Comparison of ENCODE assay signal across 8 cellular contexts in genomic region chr1:161153682-161154337, GRCh38. TPM values are rescaled to one million over a fixed set of nuclear protein-coding genes. Genes with fewer than 3 reads are reported as not detected.
DNase-seq lines count a peak whose midpoint lies in the region; ATAC-seq lines count a peak whose summit lies in the region.

Gene UFC1 (plus strand): TSS chr1:161153978. CDS start chr1:161153998, 20 bp downstream.

- peak; percentile 90 for DNase-seq in CD1c-positive myeloid dendritic cell (ENCODE audit: extremely low spot score)
- peak; percentile 86 for DNase-seq in HT1080 (ENCODE audit: low read depth)
- peak; percentile 90 to 92 for DNase-seq in NOMO-1 (lab: John Stamatoyannopoulos, UW; ENCODE audit: unreplicated experiment in 2 of 2)
- DNase-seq in activated CD8-positive, alpha-beta memory T cell treated with anti-CD3 and anti-CD28 coated beads for 24 hours: peak; percentile 92
- DNase-seq in effector memory CD8-positive, alpha-beta T cell: peak; percentile 76 to 80 (median 78)
- DNase-seq in mesenchymal stem cell: peak; percentile 95
- peak; percentile 47 for DNase-seq in stimulated activated CD8-positive, alpha-beta memory T cell treated with anti-CD3 and anti-CD28 coated beads, Interleukin-12 subunit alpha, Interleukin-12 subunit beta, amount 100 ng/mL, for 24 hours (ENCODE audit: extremely low read depth)

- H3K4me2 ChIP-seq in mesenchymal stem cell (ENCODE audit: low read length, poor library complexity, severe bottlenecking): peak within 1 kb of the TSS; percentile 95

- peaks cover 3% of the 10 kb centered on the region for H3K4me1 ChIP-seq in mesenchymal stem cell (ENCODE audit: control insufficient read depth, insufficient read depth, low read depth, low read length)

- peak within 1 kb of the TSS; percentile 92 to 97 for H3K18ac ChIP-seq in mesenchymal stem cell (ENCODE audit: low read depth in 1 of 2, low read length in 2 of 2)

- H2AFZ ChIP-seq in mesenchymal stem cell (ENCODE audit: low read depth, low read length): peak within 1 kb of the TSS; percentile 87

- peak within 1 kb of the TSS in 1 of 2 experiments; percentile 59 for H2BK12ac ChIP-seq in mesenchymal stem cell (ENCODE audit: low read length in 2 of 2)

- H3K36me3 Mint-ChIP-seq in effector memory CD8-positive, alpha-beta T cell (ENCODE audit: insufficient read depth): peaks cover 37% of the 10 kb centered on the region

- H3K27ac ChIP-seq in mesenchymal stem cell (ENCODE audit: low read length, poor library complexity, severe bottlenecking): peak within 1 kb of the TSS; percentile 100

- H3K9me3 Mint-ChIP-seq in effector memory CD8-positive, alpha-beta T cell: no peaks in the 10 kb centered on the region

- peaks cover 14% of the 10 kb centered on the region for H3K79me1 ChIP-seq in mesenchymal stem cell (replicated peaks; ENCODE audit: low read length, poor library complexity, severe bottlenecking)

- no peaks in the 10 kb centered on the region for H3K27me3 Mint-ChIP-seq in effector memory CD8-positive, alpha-beta T cell

- peak within 1 kb of the TSS in 1 of 2 experiments; percentile 60 for H3K23ac ChIP-seq in mesenchymal stem cell (ENCODE audit: low read length in 2 of 2)

- H3K4ac ChIP-seq in mesenchymal stem cell (ENCODE audit: low read depth in 1 of 2, low read length in 2 of 2): peak within 1 kb of the TSS; percentile 86 to 96

- peak; percentile 93 for ATAC-seq in GM19452 (IDR thresholded peaks at IDR 0.05; ENCODE audit: unreplicated experiment)
- peak; percentile 93 for ATAC-seq in effector memory CD8-positive, alpha-beta T cell (replicated peaks)

- no peaks in the 10 kb centered on the region for H3K27me3 ChIP-seq in mesenchymal stem cell (ENCODE audit: control insufficient read depth in 1 of 2, insufficient read depth in 1 of 2, low read length in 2 of 2)

- peak within 1 kb of the TSS; percentile 93 for H4K8ac ChIP-seq in mesenchymal stem cell (ENCODE audit: low read length)

- peak within 1 kb of the TSS; percentile 63 for H2AK5ac ChIP-seq in mesenchymal stem cell (ENCODE audit: low read length, severe bottlenecking)

- H2BK120ac ChIP-seq in mesenchymal stem cell (ENCODE audit: low read depth, low read length): peak within 1 kb of the TSS; percentile 95

- H3K9ac ChIP-seq in mesenchymal stem cell (ENCODE audit: low read length): peak within 1 kb of the TSS; percentile 95

- no peak within 1 kb of the TSS for H2BK15ac ChIP-seq in mesenchymal stem cell (ENCODE audit: low read depth, poor library complexity, severe bottlenecking)

- peak within 1 kb of the TSS; percentile 87 for H4K91ac ChIP-seq in mesenchymal stem cell (ENCODE audit: low read length)

- peak within 1 kb of the TSS in 1 of 2 experiments; percentile 9 for H3K14ac ChIP-seq in mesenchymal stem cell (ENCODE audit: low read length in 2 of 2)

- peaks cover 17 to 22% of the 10 kb centered on the region in 2 donors for H3K4me1 Mint-ChIP-seq in effector memory CD8-positive, alpha-beta T cell (ENCODE audit: low read depth in 2 of 2)

- peak within 1 kb of the TSS; percentile 90 to 95 for H3K4me3 Mint-ChIP-seq in effector memory CD8-positive, alpha-beta T cell

- H3K27ac Mint-ChIP-seq in effector memory CD8-positive, alpha-beta T cell: peak within 1 kb of the TSS; percentile 99

- peak within 1 kb of the TSS; percentile 71 to 90 for H3K4me3 ChIP-seq in mesenchymal stem cell (ENCODE audit: insufficient read depth in 1 of 2, low read depth in 1 of 2, low read length in 2 of 2)

- WGBS in mesenchymal stem cell: under 1% methylated on average over 33 of the region's 33 CpGs

- peak within 1 kb of the TSS; percentile 97 for H2BK5ac ChIP-seq in mesenchymal stem cell (ENCODE audit: low read depth, low read length, poor library complexity, severe bottlenecking)

- H3K36me3 ChIP-seq in mesenchymal stem cell (ENCODE audit: control insufficient read depth in 1 of 2, insufficient read depth in 2 of 2, low read depth in 1 of 2, low read length in 2 of 2): peaks cover 9 to 18% of the 10 kb centered on the region in 2 experiments

- no peaks in the 10 kb centered on the region for H3K9me3 ChIP-seq in mesenchymal stem cell (ENCODE audit: control insufficient read depth, low read length)

RNA-seq across cellular contexts. Expression of gene UFC1, which starts in this region (rescaled TPM):
- 68.1 and 68.2 TPM in 2 replicates for total RNA-seq in HT1080 (2014; rRNA removed; shearing (Covaris generic))
- polyA plus RNA-seq in HT1080 (2015; cell fraction: cytosol; rRNA removed): 85.7 and 88.9 TPM in 2 replicates
- polyA plus RNA-seq in HT1080 (2015; cell fraction: nucleus; rRNA removed): 47.4 and 53.3 TPM in 2 replicates
- 107 TPM for polyA plus RNA-seq in mesenchymal stem cell (2013, experiment 1 of 2)
- 103 TPM for polyA plus RNA-seq in mesenchymal stem cell (2013, experiment 2 of 2)

Comparison
In these comparisons a context has a peak if more than half of its experiments do, and no peak if none do; other contexts are left out.
1. Peak in every context shown above with its lines: DNase-seq, ATAC-seq, H3K4me3 ChIP-seq and H3K27ac ChIP-seq.